In genomic region chr11:93567406-93567819, GRCh38 we compare ENCODE assay signal across 11 cellular contexts. TPM values are rescaled to one million over a fixed set of nuclear protein-coding genes. Genes with fewer than 3 reads are reported as not detected.
DNase-seq lines count a peak whose midpoint lies in the region; ATAC-seq, FAIRE-seq and TF ChIP-seq lines count a peak whose summit lies in the region.
"Had no signal": no experiment of that assay in that cellular context is flagged by ENCODE, and none has a peak within 500 bp of the region (broad histone marks: within the 10 kb centered on the region; RNA-seq: fewer than 3 reads in every experiment).

No MANE protein-coding gene starts in this region.

- no peak for FAIRE-seq in small intestine (lab: Jason Lieb, UNC)

- TF ChIP-seq CTCF in HEK293 (tag by site-specific recombination; IDR thresholded peaks at IDR 0.05), result no peak

- H3K36me3 ChIP-seq in HEK293 (ENCODE audit: control insufficient read depth in 2 of 2, insufficient read depth in 1 of 2, low read length in 2 of 2), result no peaks in the 10 kb centered on the region
- H3K36me3 ChIP-seq in small intestine (ENCODE audit: control insufficient read depth in 2 of 2, insufficient read depth in 2 of 2, low read length in 2 of 2), result no peaks in the 10 kb centered on the region

- H3K4me3 ChIP-seq in HEK293 (ENCODE audit: low read depth, low read length), result no peak overlapping the region
- no peak overlapping the region for H3K4me3 ChIP-seq in small intestine (ENCODE audit: low read depth in 1 of 2, low read length in 2 of 2)

- 27 to 37% (median 37%) methylated on average over 7 of the region's 7 CpGs for WGBS in small intestine, 3 donors

- DNase-seq in cerebellar nuclear complex (lab: John Stamatoyannopoulos, UW), result peak; percentile 73 to 76
- peak; percentile 7 for DNase-seq in iris pigment epithelial cell (ENCODE audit: low read depth)
- peak; percentile 59 for DNase-seq in small intestine
- DNase-seq in activated CD4-positive, alpha-beta T cell treated with anti-CD3 and anti-CD28 coated beads, Interleukin-2, amount 50 U/mL, for 4 hours, result no peak
- DNase-seq in NOMO-1 treated with dmso at 0.1 percent for 144 hours (lab: John Stamatoyannopoulos, UW; ENCODE audit: unreplicated experiment), result no peak
- DNase-seq: activated CD8-positive, alpha-beta T cell treated with anti-CD3 and anti-CD28 coated beads for 36 hours; CD8-positive, alpha-beta memory T cell; NCI-H526 had no signal

- POLR2A ChIA-PET in HEK293 (lab: Yijun Ruan, JAX), result interaction anchor here (0.6 kb wide), 1 partner anchor 95 kb away, joined by 3 read pairs; no protein-coding TSS in a partner anchor

- CTCF ChIA-PET in HEK293 (lab: Yijun Ruan, JAX), result interaction anchor here (1.6 kb wide), 1 partner anchor 13 kb away, joined by 3 read pairs; no protein-coding TSS in a partner anchor

- H3K9me3 ChIP-seq in HEK293 (ENCODE audit: control insufficient read depth, insufficient read depth, low read depth, low read length), result no peaks in the 10 kb centered on the region
- no peaks in the 10 kb centered on the region for H3K9me3 ChIP-seq in small intestine (ENCODE audit: control insufficient read depth, low read depth)

- no peaks in the 10 kb centered on the region for H3K4me1 ChIP-seq in HEK293 (ENCODE audit: control insufficient read depth, insufficient read depth, low read length)
- peaks cover 0 to 5% of the 10 kb centered on the region in 2 donors for H3K4me1 ChIP-seq in small intestine (ENCODE audit: control insufficient read depth in 2 of 2, insufficient read depth in 1 of 2, low read depth in 1 of 2, low read length in 1 of 2)

- H3K27me3 ChIP-seq in small intestine (ENCODE audit: control insufficient read depth in 2 of 2, insufficient read depth in 2 of 2, low read length in 2 of 2), result no peaks in the 10 kb centered on the region

- H3K27ac ChIP-seq in HEK293 (ENCODE audit: extremely low read depth, low read depth, low read length) (no peak overlapping the region), small intestine (ENCODE audit: low read depth in 1 of 2, low read length in 1 of 2) (no peak overlapping the region)

- ATAC-seq in GM19452 (IDR thresholded peaks at IDR 0.05; ENCODE audit: unreplicated experiment) (no peak), GM21825 (IDR thresholded peaks at IDR 0.05; ENCODE audit: unreplicated experiment) (no peak)
- ATAC-seq: activated CD8-positive, alpha-beta T cell treated with anti-CD3 and anti-CD28 coated beads for 36 hours had no signal

TF ChIP-seq in HEK293, 187 proteins besides CTCF, POLR2A, EP300 and RAD21:
- TF ChIP-seq ZNF148 (tag by site-specific recombination; IDR thresholded peaks at IDR 0.05; ENCODE audit: borderline replicate concordance) (no peak), ZIC2 (tag by site-specific recombination; IDR thresholded peaks at IDR 0.05) (peak; percentile 74), OVOL3 (tag by site-specific recombination; IDR thresholded peaks at IDR 0.05) (no peak), ZNF426 (tag by site-specific recombination; IDR thresholded peaks at IDR 0.05) (no peak), FEZF1 (tag by site-specific recombination; IDR thresholded peaks at IDR 0.05) (0 out of 2 replicates have a peak, but pooled peaks have one; percentile 19), ZNF560 (tag by site-specific recombination; IDR thresholded peaks at IDR 0.05; ENCODE audit: borderline replicate concordance) (no peak)

RNA-seq across cellular contexts. Expression of gene SMCO4, which starts 24.2 kb away (rescaled TPM):
- 100 to 1,000 TPM in 2 of 3 donors, 10 to 100 TPM in 1; 51.0 to 207 (median 139) TPM for polyA plus RNA-seq in small intestine

Comparison
In these comparisons a context has a peak if more than half of its experiments do, and no peak if none do; other contexts are left out.
1. DNase-seq: peak in cerebellar nuclear complex (2 of 2), iris pigment epithelial cell (single experiment) and small intestine (single experiment); none in activated CD4-positive, alpha-beta T cell treated with anti-CD3 and anti-CD28 coated beads, Interleukin-2, amount 50 U/mL, for 4 hours (0 of 2) and NOMO-1 treated with dmso at 0.1 percent for 144 hours (single experiment).